Comparison of ENCODE assay signal across 1 cellular context in genomic region chr1:223760833-223761232, GRCh38.
TF ChIP-seq lines count a peak whose summit lies in the region.

No MANE protein-coding gene starts in this region.

TF ChIP-seq in IMR-90, 13 proteins besides CTCF, POLR2A, EP300 and RAD21:
- TF ChIP-seq CHD1 (IDR thresholded peaks at IDR 0.05; ENCODE audit: low read depth, low read length) (no peak), ELK1 (IDR thresholded peaks at IDR 0.05; ENCODE audit: borderline replicate concordance, low read depth, low read length) (no peak), BHLHE40 (IDR thresholded peaks at IDR 0.05; ENCODE audit: low read depth, low read length) (no peak), FOS (IDR thresholded peaks at IDR 0.05; ENCODE audit: low read depth, low read length) (no peak)
TF ChIP-seq in IMR-90: peak in this region for 0.
